In the genomic region with DNA sequence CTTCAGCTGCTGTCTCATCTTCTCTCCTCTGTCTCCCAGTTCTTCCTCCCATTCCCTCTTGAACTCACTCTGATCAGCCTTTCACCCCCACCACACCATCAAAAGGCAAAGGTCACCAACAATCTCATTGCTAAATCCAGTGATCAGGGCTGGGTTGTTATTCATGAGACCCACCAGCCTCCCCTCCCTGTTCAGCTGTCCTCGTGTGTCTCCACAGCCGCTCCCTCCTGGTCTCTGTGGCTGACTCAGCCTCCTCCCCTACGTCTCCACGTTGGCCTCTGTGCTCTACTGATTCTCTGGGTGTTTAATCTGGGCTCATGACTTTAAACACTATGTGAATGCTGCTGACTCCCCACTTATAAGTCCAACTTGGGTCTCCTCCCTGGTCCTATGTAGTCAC, we compare ENCODE assay signal across 25 cellular contexts. TPM values are rescaled to one million over a fixed set of nuclear protein-coding genes. Genes with fewer than 3 reads are reported as not detected.
DNase-seq lines count a peak whose midpoint lies in the region; ATAC-seq, FAIRE-seq and TF ChIP-seq lines count a peak whose summit lies in the region.
"Had no signal": no experiment of that assay in that cellular context is flagged by ENCODE, and none has a peak within 500 bp of the region (broad histone marks: within the 10 kb centered on the region; RNA-seq: fewer than 3 reads in every experiment).

No MANE protein-coding gene starts in this region.

- H3K4me1 ChIP-seq in small intestine (ENCODE audit: control insufficient read depth in 2 of 2, insufficient read depth in 1 of 2, low read depth in 1 of 2, low read length in 1 of 2): no peaks in the 10 kb centered on the region

- no peak overlapping the region for H3K4me3 Mint-ChIP-seq in activated T-cell treated with anti-CD3 and anti-CD28 coated beads, Interleukin-2, amount 50 U/mL, for 24 hours
- no peak overlapping the region for H3K4me3 Mint-ChIP-seq in activated T-cell treated with anti-CD3 and anti-CD28 coated beads, Interleukin-2, amount 50 U/mL, for 72 hours
- H3K4me3 Mint-ChIP-seq: H9, HFFc6 had no signal

- no peak overlapping the region for H3K4me3 ChIP-seq in small intestine (ENCODE audit: low read depth in 1 of 2, low read length in 2 of 2)
- H3K4me3 ChIP-seq: PC-9 had no signal

- H3K27ac Mint-ChIP-seq in activated T-cell treated with anti-CD3 and anti-CD28 coated beads, Interleukin-2, amount 50 U/mL, for 24 hours: peak overlapping the region; percentile 42
- no peak overlapping the region for H3K27ac Mint-ChIP-seq in activated T-cell treated with anti-CD3 and anti-CD28 coated beads, Interleukin-2, amount 50 U/mL, for 72 hours
- H3K27ac Mint-ChIP-seq: HFFc6 had no signal

- H3K27ac ChIP-seq in small intestine (ENCODE audit: low read depth in 1 of 2, low read length in 1 of 2): no peak overlapping the region
- H3K27ac ChIP-seq: PC-9 had no signal

- whole genome bisulfite sequencing in small intestine, 3 donors: 43 to 75% (median 65%) methylated on average over 4 of the region's 4 CpGs

- peaks cover 20 to 35% of the 10 kb centered on the region in 2 donors for H3K36me3 ChIP-seq in small intestine (ENCODE audit: control insufficient read depth in 2 of 2, insufficient read depth in 2 of 2, low read length in 2 of 2)

- peaks cover 93% of the 10 kb centered on the region for H3K36me3 Mint-ChIP-seq in activated T-cell treated with anti-CD3 and anti-CD28 coated beads, Interleukin-2, amount 50 U/mL, for 24 hours (ENCODE audit: low read depth)
- peaks cover 10 to 15% of the 10 kb centered on the region in 2 donors for H3K36me3 Mint-ChIP-seq in activated T-cell treated with anti-CD3 and anti-CD28 coated beads, Interleukin-2, amount 50 U/mL, for 72 hours (ENCODE audit: insufficient read depth in 2 of 2)

- no peaks in the 10 kb centered on the region for H3K9me3 Mint-ChIP-seq in activated T-cell treated with anti-CD3 and anti-CD28 coated beads, Interleukin-2, amount 50 U/mL, for 24 hours
- H3K9me3 Mint-ChIP-seq in activated T-cell treated with anti-CD3 and anti-CD28 coated beads, Interleukin-2, amount 50 U/mL, for 72 hours: no peaks in the 10 kb centered on the region
- H3K9me3 Mint-ChIP-seq: H9, HFFc6 had no signal

- H3K27me3 ChIP-seq in small intestine (ENCODE audit: control insufficient read depth in 2 of 2, insufficient read depth in 2 of 2, low read length in 2 of 2): no peaks in the 10 kb centered on the region

- ATAC-seq in activated T-cell treated with anti-CD3 and anti-CD28 coated beads, Interleukin-2, amount 50 U/mL, for 72 hours (replicated peaks in 1 of 2): no peak
- no peak for ATAC-seq in GM19351 (IDR thresholded peaks at IDR 0.05; ENCODE audit: unreplicated experiment)

- H3K4me1 Mint-ChIP-seq in activated T-cell treated with anti-CD3 and anti-CD28 coated beads, Interleukin-2, amount 50 U/mL, for 24 hours (ENCODE audit: low read depth): no peaks in the 10 kb centered on the region
- no peaks in the 10 kb centered on the region for H3K4me1 Mint-ChIP-seq in activated T-cell treated with anti-CD3 and anti-CD28 coated beads, Interleukin-2, amount 50 U/mL, for 72 hours (ENCODE audit: low read depth)
- H3K4me1 Mint-ChIP-seq: H9 had no signal

- H3K27me3 Mint-ChIP-seq in activated T-cell treated with anti-CD3 and anti-CD28 coated beads, Interleukin-2, amount 50 U/mL, for 24 hours: no peaks in the 10 kb centered on the region
- H3K27me3 Mint-ChIP-seq in activated T-cell treated with anti-CD3 and anti-CD28 coated beads, Interleukin-2, amount 50 U/mL, for 72 hours (ENCODE audit: low read depth): no peaks in the 10 kb centered on the region

- TF ChIP-seq POLR2A in erythroblast (IDR thresholded peaks at IDR 0.05; ENCODE audit: low read length): no peak

- no peak for DNase-seq in activated T-cell treated with anti-CD3 and anti-CD28 coated beads, Interleukin-2, amount 50 U/mL, for 24 hours
- DNase-seq in activated T-cell treated with anti-CD3 and anti-CD28 coated beads, Interleukin-2, amount 50 U/mL, for 72 hours: no peak
- DNase-seq in LHCN-M2 (ENCODE audit: low read depth) (peak; percentile 39), myocyte (ENCODE audit: low read depth) (peak; percentile 53), small intestine (peak; percentile 15), erythroblast (lab: John Stamatoyannopoulos, UW) (no peak), NCI-H226 (no peak)
- DNase-seq: AML-193, C1 segment of cervical spinal cord, EL, GF-D8, H9, HFFc6, Kasumi-1, MM.1S, NCI-H1048, NCI-H1417 treated with DMSO at 0.1 percent for 48 hours, NCI-H187 treated with DMSO at 0.1 percent for 48 hours, NCI-H510A, NCI-H748 treated with DMSO at 0.1 percent for 48 hours, PC-9, RPMI8226, SHP77 had no signal

- FAIRE-seq in small intestine (lab: Jason Lieb, UNC): no peak
- FAIRE-seq: D721Med had no signal

- no peaks in the 10 kb centered on the region for H3K9me3 ChIP-seq in small intestine (ENCODE audit: control insufficient read depth, low read depth)

RNA-seq across cellular contexts. Expression of a gene that starts 38.9 kb away (rescaled TPM):
- 10 to 100 TPM; 23.1 to 37.4 TPM for total RNA-seq in activated T-cell treated with anti-CD3 and anti-CD28 coated beads, Interleukin-2, amount 50 U/mL, for 72 hours
- total RNA-seq in LHCN-M2 (2014; rRNA removed): 47.8 and 65.0 TPM in 2 replicates
- 19.2 TPM for polyA plus RNA-seq in LHCN-M2 (2012)
- 33.0 and 38.2 TPM in 2 replicates for total RNA-seq in myocyte
- 19.0 TPM for polyA plus RNA-seq in myocyte (2012)
- 10 to 100 TPM; 30.0 to 74.0 (median 33.0) TPM for polyA plus RNA-seq in small intestine

Comparison
In these comparisons a context has a peak if more than half of its experiments do, and no peak if none do; other contexts are left out.
1. DNase-seq: peak in LHCN-M2 (single experiment), myocyte (single experiment) and small intestine (single experiment); none in activated T-cell treated with anti-CD3 and anti-CD28 coated beads, Interleukin-2, amount 50 U/mL, for 24 hours (single experiment), activated T-cell treated with anti-CD3 and anti-CD28 coated beads, Interleukin-2, amount 50 U/mL, for 72 hours (0 of 2), erythroblast (0 of 2) and NCI-H226 (single experiment).